ENCODE assay signal across 14 cellular contexts in the genomic region with DNA sequence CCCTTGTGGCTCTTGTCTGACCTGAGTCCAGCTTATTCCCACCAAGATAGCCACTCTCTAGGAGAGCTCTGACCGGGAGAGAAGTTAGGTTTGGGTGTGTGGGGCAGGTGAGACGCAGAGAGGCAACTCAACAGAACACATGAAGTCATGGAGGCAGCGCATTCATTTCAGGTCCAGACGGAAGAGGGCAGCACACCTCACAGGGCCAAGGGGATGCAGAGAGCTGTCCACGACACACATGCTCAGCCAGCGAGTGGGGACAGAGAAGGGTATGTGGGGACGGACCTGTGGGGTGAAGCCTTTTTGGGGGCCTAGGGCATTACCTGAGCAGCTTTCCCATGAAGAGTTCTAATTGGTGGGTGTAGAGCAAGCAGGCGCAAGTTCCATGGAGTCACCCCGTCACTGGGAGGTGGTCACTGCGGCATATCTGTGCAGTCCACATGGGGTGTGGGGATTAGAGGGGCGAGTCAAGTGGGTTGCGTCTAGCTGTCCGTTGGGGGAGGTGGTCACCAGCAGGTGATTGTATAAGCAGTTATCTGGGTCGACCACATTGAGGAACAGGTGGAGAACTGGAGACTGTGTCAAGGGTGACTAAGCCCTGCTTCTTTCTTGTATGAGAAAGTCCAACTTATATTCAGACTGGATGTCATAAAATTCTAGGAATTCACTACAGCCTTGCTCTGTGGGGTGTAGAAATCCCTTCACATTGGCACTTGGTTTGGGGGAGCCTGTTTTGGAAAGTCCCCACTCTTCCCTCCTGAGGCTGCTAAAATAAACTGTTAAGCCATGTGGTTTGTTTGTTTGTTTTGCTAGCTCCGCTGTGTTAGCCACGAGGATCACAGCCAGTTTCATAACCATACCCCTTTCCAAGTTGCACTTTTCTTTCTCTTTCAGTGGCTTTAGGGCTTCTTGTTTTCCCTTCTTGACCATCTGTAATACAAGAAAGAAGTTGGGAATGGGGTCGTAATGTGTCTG. TPM values are rescaled to one million over a fixed set of nuclear protein-coding genes. Genes with fewer than 3 reads are reported as not detected.
DNase-seq lines count a peak whose midpoint lies in the region; TF ChIP-seq lines count a peak whose summit lies in the region.
"Had no signal": no experiment of that assay in that cellular context is flagged by ENCODE, and none has a peak within 500 bp of the region (broad histone marks: within the 10 kb centered on the region; RNA-seq: fewer than 3 reads in every experiment).

No MANE protein-coding gene starts in this region.

- H3K27me3 ChIP-seq in WERI-Rb-1 (ENCODE audit: insufficient read depth, low read depth, severe bottlenecking): no peaks in the 10 kb centered on the region

- H3K4me3 ChIP-seq in WERI-Rb-1 (ENCODE audit: low read depth, low read length) (no peak overlapping the region), fibroblast of mammary gland (ENCODE audit: control insufficient read depth, low read depth, low read length) (no peak overlapping the region)

- no peaks in the 10 kb centered on the region for H3K9me3 ChIP-seq in WERI-Rb-1 (ENCODE audit: severe bottlenecking)

- H3K36me3 ChIP-seq in WERI-Rb-1: no peaks in the 10 kb centered on the region

- peak in 49 of 76 experiments; percentile 1 to 78 (median 27) for DNase-seq in HUDEP-2 (lab: John Stamatoyannopoulos, UW; ENCODE audit: unreplicated experiment in 76 of 76)
- no peak for DNase-seq in WERI-Rb-1
- DNase-seq in fibroblast of mammary gland (ENCODE audit: low read depth): peak; percentile 50
- peak; percentile 18 for DNase-seq in renal cortical epithelial cell (ENCODE audit: low read depth)
- DNase-seq in DMS53 (lab: John Stamatoyannopoulos, UW): no peak
- DNase-seq in NCI-H2227 (lab: John Stamatoyannopoulos, UW; ENCODE audit: unreplicated experiment): no peak
- DNase-seq in NCI-H1048 (lab: John Stamatoyannopoulos, UW): no peak
- no peak for DNase-seq in anterior cingulate cortex (lab: John Stamatoyannopoulos, UW)
- DNase-seq: CD4-positive, alpha-beta memory T cell; DMS79 treated with DMSO at 0.1 percent for 48 hours; GOT3; Karpas-422; NCI-H187; NCI-H69 had no signal

- H3K27ac ChIP-seq in WERI-Rb-1: no peak overlapping the region

- TF ChIP-seq CTCF in WERI-Rb-1 (IDR thresholded peaks at IDR 0.05; ENCODE audit: low read depth, low read length) (peak; percentile 19; the same call in 1 of the 2 replicates), fibroblast of mammary gland (conservative IDR thresholded peaks at IDR 0.05; ENCODE audit: control insufficient read depth, insufficient read depth, low read depth, low read length) (no peak)

RNA-seq across cellular contexts. Expression of a gene that starts 24.5 kb away (rescaled TPM):
- 62.6 and 106 TPM in 2 replicates for total RNA-seq in renal cortical epithelial cell

RNA-seq across cellular contexts. Expression of a gene that starts 33.1 kb away (rescaled TPM):
- 13.5 and 16.4 TPM in 2 replicates for total RNA-seq in renal cortical epithelial cell

RNA-seq across cellular contexts. Expression of a gene that starts 53.7 kb away (rescaled TPM):
- total RNA-seq in renal cortical epithelial cell: 0.05 TPM in 1 of 2 replicates, not detected in the other

Comparison
In these comparisons a context has a peak if more than half of its experiments do, and no peak if none do; other contexts are left out.
1. DNase-seq: peak in HUDEP-2 (49 of 76), fibroblast of mammary gland (single experiment) and renal cortical epithelial cell (single experiment); none in WERI-Rb-1 (single experiment), DMS53 (single experiment), NCI-H2227 (single experiment), NCI-H1048 (single experiment) and anterior cingulate cortex (0 of 58).